12 cellular contexts compared by ENCODE assay signal in genomic region chr7:30159153-30159552, GRCh38. TPM values are rescaled to one million over a fixed set of nuclear protein-coding genes. Genes with fewer than 3 reads are reported as not detected.
A peak's percentile ranks its signal among the peaks of the same experiment; 100 is the strongest.
DNase-seq lines count a peak whose midpoint lies in the region; ATAC-seq and TF ChIP-seq lines count a peak whose summit lies in the region.
"Had no signal": no experiment of that assay in that cellular context is flagged by ENCODE, and none has a peak within 500 bp of the region (broad histone marks: within the 10 kb centered on the region; RNA-seq: fewer than 3 reads in every experiment).

No MANE protein-coding gene starts in this region.

- no peaks in the 10 kb centered on the region for H3K27me3 ChIP-seq in upper lobe of left lung
- H3K27me3 ChIP-seq: sigmoid colon had no signal

- no peak for TF ChIP-seq EP300 in upper lobe of left lung (IDR thresholded peaks at IDR 0.05)

- peaks cover 0 to 24% (median 3%) of the 10 kb centered on the region in 4 donors for H3K36me3 ChIP-seq in upper lobe of left lung

- TF ChIP-seq CTCF in epithelial cell of esophagus (IDR thresholded peaks at IDR 0.05; ENCODE audit: insufficient read depth, low read depth, low read length, missing control alignments) (no peak), upper lobe of left lung (IDR thresholded peaks at IDR 0.05) (no peak)

- peak overlapping the region in 2 of 4 donors; percentile 43 to 47 for H3K27ac ChIP-seq in upper lobe of left lung

- H3K9me3 ChIP-seq in upper lobe of left lung: no peaks in the 10 kb centered on the region
- H3K9me3 ChIP-seq: HAP-1, sigmoid colon had no signal

- peaks cover 19 to 39% (median 26%) of the 10 kb centered on the region in 4 donors for H3K4me1 ChIP-seq in upper lobe of left lung

- DNase-seq in AML-193 (lab: John Stamatoyannopoulos, UW) (peak; percentile 68 to 70), NCI-H510A treated with DMSO at 0.1 percent for 48 hours (lab: John Stamatoyannopoulos, UW) (peak; percentile 70), epithelial cell of esophagus (ENCODE audit: low read depth) (peak; percentile 78), upper lobe of left lung (no peak), SW480 (ENCODE audit: low spot score) (no peak), mucosa of gallbladder (ENCODE audit: low spot score) (no peak)
- DNase-seq: DMS 273 treated with DMSO at 0.1 percent for 48 hours; sigmoid colon; stimulated activated CD4-positive, alpha-beta T cell treated with anti-CD3 and anti-CD28 coated beads, Interleukin-4, amount 100 ng/mL, for 24 hours had no signal

- no peak for TF ChIP-seq POLR2A in upper lobe of left lung (IDR thresholded peaks at IDR 0.05)

- 57 to 67% methylated on average over 4 of the region's 4 CpGs for WGBS in upper lobe of left lung, 2 donors

- ATAC-seq in GM21515 (IDR thresholded peaks at IDR 0.05; ENCODE audit: unreplicated experiment) (peak; percentile 39), upper lobe of left lung (ENCODE audit: low FRiP score in 2 of 2) (no peak), GM19452 (IDR thresholded peaks at IDR 0.05; ENCODE audit: unreplicated experiment) (no peak)

- H3K4me3 ChIP-seq in epithelial cell of esophagus (ENCODE audit: low read length) (no peak overlapping the region), upper lobe of left lung (no peak overlapping the region)
- H3K4me3 ChIP-seq: HAP-1, sigmoid colon had no signal

RNA-seq across cellular contexts. Expression of gene MTURN, which starts 24.4 kb away (rescaled TPM):
- 100 to 1,000 TPM in 1 of 6 donors, 10 to 100 TPM in 5; 27.2 to 112 (median 39.6) TPM for total RNA-seq in upper lobe of left lung
- 36.3 TPM for total RNA-seq in mucosa of gallbladder

Comparison
In these comparisons a context has a peak if more than half of its experiments do, and no peak if none do; other contexts are left out.
1. DNase-seq: peak in AML-193 (2 of 2), NCI-H510A treated with DMSO at 0.1 percent for 48 hours (single experiment) and epithelial cell of esophagus (single experiment); none in upper lobe of left lung (0 of 2), SW480 (single experiment) and mucosa of gallbladder (single experiment).